In the genomic region with DNA sequence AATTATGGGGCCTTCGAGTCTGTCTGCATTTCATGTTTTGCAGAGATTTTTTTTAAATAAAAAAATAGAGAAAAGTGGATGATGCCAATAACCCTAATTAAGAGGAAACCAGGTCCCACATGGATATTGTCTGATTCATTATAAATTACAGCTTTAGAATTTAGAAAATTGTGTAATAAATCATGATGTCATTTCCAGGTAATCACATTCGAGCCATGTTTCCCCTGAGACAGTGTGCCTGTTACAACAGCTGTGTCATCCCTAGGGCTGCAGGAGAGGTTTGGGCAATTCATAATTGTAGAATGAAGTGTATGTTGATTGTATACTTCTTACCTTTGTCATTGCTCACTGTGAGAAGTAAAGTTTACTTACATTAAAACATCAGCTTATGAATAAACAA, we compare ENCODE assay signal across 26 cellular contexts. TPM values are rescaled to one million over a fixed set of nuclear protein-coding genes. Genes with fewer than 3 reads are reported as not detected.
A peak's percentile ranks its signal among the peaks of the same experiment; 100 is the strongest.
DNase-seq lines count a peak whose midpoint lies in the region; ATAC-seq, FAIRE-seq and TF ChIP-seq lines count a peak whose summit lies in the region.
"Had no signal": no experiment of that assay in that cellular context is flagged by ENCODE, and none has a peak within 500 bp of the region (broad histone marks: within the 10 kb centered on the region; RNA-seq: fewer than 3 reads in every experiment).

No MANE protein-coding gene starts in this region.

- no peak for TF ChIP-seq POLR2A in Peyer's patch (IDR thresholded peaks at IDR 0.05)

- no peak for FAIRE-seq in bronchial epithelial cell (lab: Jason Lieb, UNC)
- FAIRE-seq: A204.1, GM19239, pancreas had no signal

- H3K4me3 ChIP-seq in bronchial epithelial cell (ENCODE audit: low read depth, low read length), result no peak overlapping the region
- no peak overlapping the region for H3K4me3 ChIP-seq in Peyer's patch
- H3K4me3 ChIP-seq: cardiac muscle cell, GM23338, pancreas, SJSA1, upper lobe of left lung had no signal

- no peak for ATAC-seq in GM19455 (IDR thresholded peaks at IDR 0.05; ENCODE audit: unreplicated experiment)
- ATAC-seq: activated T-cell treated with anti-CD3 and anti-CD28 coated beads, Interleukin-2, amount 50 U/mL, for 72 hours; GM23338; left cardiac atrium; naive thymus-derived CD8-positive, alpha-beta T cell; pancreas; right cardiac atrium; T-helper 17 cell had no signal

- TF ChIP-seq CTCF in bronchial epithelial cell (IDR thresholded peaks at IDR 0.05; ENCODE audit: insufficient read depth, low read length, severe bottlenecking), result no peak
- no peak for TF ChIP-seq CTCF in Peyer's patch (IDR thresholded peaks at IDR 0.05)

- H3K4me1 ChIP-seq in Peyer's patch, result no peaks in the 10 kb centered on the region
- H3K4me1 ChIP-seq: Caco-2, pancreas, upper lobe of left lung had no signal

- H3K27me3 ChIP-seq in bronchial epithelial cell (ENCODE audit: control insufficient read depth, insufficient read depth, low read length) (no peaks in the 10 kb centered on the region), Peyer's patch (no peaks in the 10 kb centered on the region)
- H3K27me3 ChIP-seq: cardiac muscle cell, SJSA1, upper lobe of left lung had no signal

- no peaks in the 10 kb centered on the region for H3K9me3 ChIP-seq in Peyer's patch
- H3K9me3 ChIP-seq: Caco-2, pancreas, SJSA1, upper lobe of left lung had no signal

- DNase-seq in NCI-H2029 (lab: John Stamatoyannopoulos, UW) (peak; percentile 56), NCI-H2029 treated with DMSO at 0.1 percent for 48 hours (lab: John Stamatoyannopoulos, UW) (no peak), NCI-H1105 (lab: John Stamatoyannopoulos, UW) (peak; percentile 21), NCI-H69 (lab: John Stamatoyannopoulos, UW) (peak; percentile 97), bronchial epithelial cell (ENCODE audit: low read depth) (peak; percentile 77), Peyer's patch (no peak), mesenteric fat pad (ENCODE audit: low spot score) (no peak)
- DNase-seq: activated CD4-positive, alpha-beta T cell treated with anti-CD3 and anti-CD28 coated beads for 48 hours; activated naive CD4-positive, alpha-beta T cell treated with anti-CD3 and anti-CD28 coated beads for 36 hours; activated T-cell treated with anti-CD3 and anti-CD28 coated beads, Interleukin-2, amount 50 U/mL, for 72 hours; amygdala; Caco-2; cortex of kidney; left cardiac atrium; naive thymus-derived CD8-positive, alpha-beta T cell; NCI-H1694; pancreas; right cardiac atrium; T-helper 17 cell; upper lobe of left lung had no signal

- H3K36me3 ChIP-seq in bronchial epithelial cell (ENCODE audit: control insufficient read depth, insufficient read depth, low read length) (no peaks in the 10 kb centered on the region), Peyer's patch (no peaks in the 10 kb centered on the region)
- H3K36me3 ChIP-seq: cardiac muscle cell, pancreas, SJSA1, upper lobe of left lung had no signal

- no peak overlapping the region for H3K27ac ChIP-seq in Peyer's patch
- H3K27ac ChIP-seq: cardiac muscle cell, pancreas, SJSA1, upper lobe of left lung had no signal

RNA-seq across cellular contexts. Expression of a gene that starts 38.3 kb away (rescaled TPM):
- under 0.01 TPM in 1 of 2 replicates, not detected in the other for total RNA-seq in bronchial epithelial cell
- total RNA-seq in Peyer's patch, result 10 to 100 TPM in 2 of 4 donors, 1 to 10 TPM in 2; 1.8 to 42.9 (median 10.5) TPM
- total RNA-seq in mesenteric fat pad, result 3.1 TPM
- total RNA-seq: activated naive CD4-positive, alpha-beta T cell treated with anti-CD3 and anti-CD28 coated beads for 36 hours had no signal

Comparison
In these comparisons a context has a peak if more than half of its experiments do, and no peak if none do; other contexts are left out.
1. DNase-seq: peak in NCI-H2029 (single experiment), NCI-H1105 (single experiment), NCI-H69 (single experiment) and bronchial epithelial cell (single experiment); none in NCI-H2029 treated with DMSO at 0.1 percent for 48 hours (single experiment), Peyer's patch (0 of 3) and mesenteric fat pad (single experiment).